Comparison of ENCODE assay signal across 10 cellular contexts in the genomic region with DNA sequence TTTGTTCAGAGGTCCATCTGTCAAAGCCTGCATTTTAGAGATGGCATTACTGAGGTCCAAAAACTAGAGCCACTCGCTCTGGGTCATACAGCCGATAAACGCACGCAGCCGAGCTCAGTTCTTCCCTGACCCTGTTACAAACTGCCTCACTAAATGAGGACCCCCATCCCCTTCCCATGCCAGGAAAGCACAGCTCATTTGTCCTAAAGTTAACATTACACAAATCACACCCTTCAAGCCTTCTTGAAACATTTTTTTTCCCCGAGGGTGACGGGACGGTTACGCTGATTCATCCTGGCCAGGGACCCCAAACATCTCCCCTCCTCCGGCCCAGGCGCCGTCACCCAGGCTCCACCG. TPM values are rescaled to one million over a fixed set of nuclear protein-coding genes. Genes with fewer than 3 reads are reported as not detected.
DNase-seq lines count a peak whose midpoint lies in the region; ATAC-seq, FAIRE-seq and TF ChIP-seq lines count a peak whose summit lies in the region.
"Had no signal": no experiment of that assay in that cellular context is flagged by ENCODE, and none has a peak within 500 bp of the region (broad histone marks: within the 10 kb centered on the region; RNA-seq: fewer than 3 reads in every experiment).

No MANE protein-coding gene starts in this region.

- H3K27me3 ChIP-seq in BLaER1 treated with 17β-estradiol and CSF1 and Interleukin-3, amounts not matched to agents 10 nM and 100 nM = peaks cover 6 to 34% (median 22%) of the 10 kb centered on the region in 11 experiments; a peak in 18 of 22 replicates
- H3K27me3 ChIP-seq in Panc1 (ENCODE audit: control insufficient read depth, insufficient read depth, low read length) = no peaks in the 10 kb centered on the region; the same call in 1 of the 2 replicates
- no peaks in the 10 kb centered on the region for H3K27me3 ChIP-seq in endothelial cell of umbilical vein (ENCODE audit: control insufficient read depth in 2 of 2, insufficient read depth in 2 of 2, low read length in 2 of 2)
- peaks cover 35% of the 10 kb centered on the region for H3K27me3 ChIP-seq in neuron (ENCODE audit: insufficient read depth, low read length)
- no peaks in the 10 kb centered on the region for H3K27me3 ChIP-seq in uterus

- dilution Hi-C loops in endothelial cell of umbilical vein (cut with MboI; ENCODE audit: extremely low pct_ligation_motif_present, low sequenced_read_pairs) = no loop called here

- peak overlapping the region; percentile 74 to 79 (median 76) for H3K4me3 ChIP-seq in BLaER1 treated with 17β-estradiol and CSF1 and Interleukin-3, amounts not matched to agents 10 nM and 100 nM
- H3K4me3 ChIP-seq in Panc1 (ENCODE audit: low read depth in 2 of 2, low read length in 2 of 2) (peak overlapping the region; percentile 73 to 75), endothelial cell of umbilical vein (replicated peaks in 1 of 3; ENCODE audit: insufficient read depth in 1 of 3, low read depth in 1 of 3, low read length in 3 of 3) (peak overlapping the region in 2 of 3 experiments; percentile 44 to 67), neuron (ENCODE audit: low read length) (peak overlapping the region; percentile 54), uterus (peak overlapping the region in 1 of 2 donors; percentile 53)

- H3K27ac ChIP-seq in BLaER1 treated with 17β-estradiol and CSF1 and Interleukin-3, amounts not matched to agents 10 nM and 100 nM = no peak overlapping the region; a peak in 1 of 22 replicates
- H3K27ac ChIP-seq in Panc1 (ENCODE audit: low read length) = no peak overlapping the region
- H3K27ac ChIP-seq in endothelial cell of umbilical vein (ENCODE audit: insufficient read depth, low read depth, low read length) = no peak overlapping the region
- H3K27ac ChIP-seq in uterus = peak overlapping the region in 1 of 2 donors; percentile 36

- intact Hi-C loops in Panc1 (cut with micrococcal nuclease; ENCODE audit: unreplicated experiment) = no loop called here
- intact Hi-C loops in endothelial cell of umbilical vein (cut with micrococcal nuclease) = loop anchor here (2.0 to 5.0 kb wide), 2 partner anchors 165 to 333 kb away; a partner anchor contains a TSS
- intact Hi-C loops in uterus (cut with DNase I; ENCODE audit: low total_unique reads) = no loop called here

- H3K36me3 ChIP-seq in BLaER1 treated with 17β-estradiol and CSF1 and Interleukin-3, amounts not matched to agents 10 nM and 100 nM = peaks cover 0 to 21% (median 8%) of the 10 kb centered on the region in 11 experiments; a peak in 9 of 22 replicates
- peaks cover 2% of the 10 kb centered on the region; the same call in 1 of the 2 replicates for H3K36me3 ChIP-seq in Panc1 (ENCODE audit: control insufficient read depth, insufficient read depth, low read length)
- H3K36me3 ChIP-seq in endothelial cell of umbilical vein (ENCODE audit: control insufficient read depth in 2 of 2, extremely low read depth in 1 of 2, insufficient read depth in 2 of 2, low read length in 2 of 2) = no peaks in the 10 kb centered on the region
- no peaks in the 10 kb centered on the region for H3K36me3 ChIP-seq in neuron (ENCODE audit: insufficient read depth, low read length)
- H3K36me3 ChIP-seq in uterus = no peaks in the 10 kb centered on the region

- no peak for DNase-seq in Panc1 (ENCODE audit: low read depth, low spot score)
- DNase-seq in endothelial cell of umbilical vein (ENCODE audit: low read depth, low spot score) = no peak
- no peak for DNase-seq in uterus
- DNase-seq in NCI-H446 treated with DMSO at 0.1 percent for 48 hours (lab: John Stamatoyannopoulos, UW) = no peak
- DNase-seq: GF-D8 had no signal

- H3K9me1 ChIP-seq in endothelial cell of umbilical vein (replicated peaks; ENCODE audit: control insufficient read depth, extremely low read depth, insufficient read depth, low read length) = no peaks in the 10 kb centered on the region

- peaks cover 17 to 39% (median 28%) of the 10 kb centered on the region in 10 experiments for H3K4me1 ChIP-seq in BLaER1 treated with 17β-estradiol and CSF1 and Interleukin-3, amounts not matched to agents 10 nM and 100 nM
- H3K4me1 ChIP-seq in Panc1 (ENCODE audit: control insufficient read depth, insufficient read depth, low read length) = peaks cover 4% of the 10 kb centered on the region
- H3K4me1 ChIP-seq in endothelial cell of umbilical vein (ENCODE audit: control insufficient read depth, extremely low read depth, insufficient read depth, low read length) = peaks cover 15% of the 10 kb centered on the region
- peaks cover 9% of the 10 kb centered on the region for H3K4me1 ChIP-seq in neuron (ENCODE audit: insufficient read depth, low read length)
- no peaks in the 10 kb centered on the region for H3K4me1 ChIP-seq in uterus

- CTCF ChIA-PET in Panc1 (lab: Charles Lee) = no interaction called here
- CTCF ChIA-PET in endothelial cell of umbilical vein (lab: Charles Lee) = interaction anchor here (1.0 to 2.3 kb wide), 3 partner anchors 11 to 230 kb away, joined by 3 to 7 read pairs (median 3); no protein-coding TSS in a partner anchor

- peak overlapping the region in 9 of 11 experiments; percentile 71 to 83 (median 81); a peak in 12 of 22 replicates for H3K9ac ChIP-seq in BLaER1 treated with 17β-estradiol and CSF1 and Interleukin-3, amounts not matched to agents 10 nM and 100 nM
- H3K9ac ChIP-seq in endothelial cell of umbilical vein (replicated peaks; ENCODE audit: extremely low read depth, insufficient read depth, low read length) = no peak overlapping the region

- in situ Hi-C loops in Panc1 (cut with HindIII; ENCODE audit: low pct_unique_long_range_greater_than_20kb, low sequenced_read_pairs) = no loop called here

- BruUV-seq in Panc1 (replicated peaks; lab: Mats Ljungman, UMichigan) = no TSS peak
- BruUV-seq in endothelial cell of umbilical vein (replicated peaks; lab: Mats Ljungman, UMichigan) = no TSS peak

- H4K20me1 ChIP-seq in BLaER1 treated with 17β-estradiol and CSF1 and Interleukin-3, amounts not matched to agents 10 nM and 100 nM = peaks cover 0 to 23% (median 10%) of the 10 kb centered on the region in 11 experiments; a peak in 10 of 22 replicates
- no peaks in the 10 kb centered on the region for H4K20me1 ChIP-seq in endothelial cell of umbilical vein (replicated peaks; ENCODE audit: control insufficient read depth, extremely low read depth, insufficient read depth, low read length)

- H3K4me2 ChIP-seq in BLaER1 treated with 17β-estradiol and CSF1 and Interleukin-3, amounts not matched to agents 10 nM and 100 nM = peak overlapping the region; percentile 91 to 98 (median 94)
- H3K4me2 ChIP-seq in endothelial cell of umbilical vein (ENCODE audit: insufficient read depth, low read length) = peak overlapping the region; percentile 65

- POLR2A ChIA-PET in Panc1 (lab: Charles Lee) = no interaction called here
- POLR2A ChIA-PET in endothelial cell of umbilical vein (lab: Charles Lee) = no interaction called here

- H3K9me3 ChIP-seq in BLaER1 treated with 17β-estradiol and CSF1 and Interleukin-3, amounts not matched to agents 10 nM and 100 nM (replicated peaks in 1 of 11) = peaks cover 0 to 11% (median 4%) of the 10 kb centered on the region in 11 experiments; a peak in 7 of 22 replicates
- peaks cover 4% of the 10 kb centered on the region; the same call in 1 of the 2 replicates for H3K9me3 ChIP-seq in Panc1 (ENCODE audit: control insufficient read depth, insufficient read depth, low read depth, low read length)
- H3K9me3 ChIP-seq in endothelial cell of umbilical vein (replicated peaks; ENCODE audit: control insufficient read depth, insufficient read depth, low read length) = no peaks in the 10 kb centered on the region
- no peaks in the 10 kb centered on the region for H3K9me3 ChIP-seq in neuron (ENCODE audit: low read length)
- no peaks in the 10 kb centered on the region for H3K9me3 ChIP-seq in uterus

- no peaks in the 10 kb centered on the region for H3K79me2 ChIP-seq in endothelial cell of umbilical vein (ENCODE audit: control insufficient read depth, insufficient read depth, low read length)

- H2AFZ ChIP-seq in endothelial cell of umbilical vein (ENCODE audit: low read depth, low read length) (peak overlapping the region; percentile 87), neuron (ENCODE audit: low read depth, low read length) (peak overlapping the region; percentile 37)

- TF ChIP-seq CTCF in Panc1 (IDR thresholded peaks at IDR 0.05) (no peak), endothelial cell of umbilical vein (IDR thresholded peaks at IDR 0.05; ENCODE audit: extremely low read depth in 1 of 2, insufficient read depth in 1 of 2, low read depth in 1 of 2, low read length in 2 of 2) (no peak), uterus (IDR thresholded peaks at IDR 0.05) (no peak)

- no peak for FAIRE-seq in endothelial cell of umbilical vein (lab: Jason Lieb, UNC)
- FAIRE-seq: islet of Langerhans had no signal

- no peak for TF ChIP-seq POLR2A in endothelial cell of umbilical vein (IDR thresholded peaks at IDR 0.05; ENCODE audit: low read depth, low read length)
- TF ChIP-seq POLR2A in uterus (IDR thresholded peaks at IDR 0.05) = no peak

- ATAC-seq in Panc1 (no peak), HG03039 (IDR thresholded peaks at IDR 0.05; ENCODE audit: unreplicated experiment) (no peak), HG02970 (IDR thresholded peaks at IDR 0.05; ENCODE audit: low FRiP score, unreplicated experiment) (no peak)

TF ChIP-seq in endothelial cell of umbilical vein, 7 proteins besides CTCF, POLR2A, EP300 and RAD21 (continues in another document):
- TF ChIP-seq MYC (IDR thresholded peaks at IDR 0.05; ENCODE audit: low read depth, low read length) (no peak), EZH2 (IDR thresholded peaks at IDR 0.05; ENCODE audit: borderline replicate concordance, low read depth, low read length, severe bottlenecking) (no peak), JUN (IDR thresholded peaks at IDR 0.05; ENCODE audit: borderline replicate concordance, insufficient read depth, insufficient read length, low read depth) (no peak), FOS (IDR thresholded peaks at IDR 0.05; ENCODE audit: borderline replicate concordance, insufficient read depth, low read length) (no peak), GATA2 (IDR thresholded peaks at IDR 0.05; ENCODE audit: insufficient read depth, insufficient read length, low read depth, low read length) (no peak)

RNA-seq across cellular contexts. Expression of a gene that starts 0.8 kb away (rescaled TPM):
- total RNA-seq in Panc1 (2021; ENCODE audit: unreplicated experiment) = 9.8 TPM
- 10.1 TPM for polyA plus RNA-seq in Panc1 (2012; ENCODE audit: insufficient read length)
- total RNA-seq in endothelial cell of umbilical vein = 7.3 and 8.1 TPM in 2 replicates
- polyA plus RNA-seq in endothelial cell of umbilical vein = 11.8 and 11.9 TPM in 2 replicates
- 5.4 and 5.8 TPM in 2 replicates for polyA plus RNA-seq in endothelial cell of umbilical vein (2011; cell fraction: cytosol; rRNA removed)
- polyA plus RNA-seq in endothelial cell of umbilical vein (2011; cell fraction: nucleus; rRNA removed) = 4.3 and 4.5 TPM in 2 replicates
- polyA plus RNA-seq in endothelial cell of umbilical vein (2012) = 4.5 and 5.3 TPM in 2 replicates
- 4.0 and 4.8 TPM in 2 replicates for polyA minus RNA-seq in endothelial cell of umbilical vein
- polyA minus RNA-seq in endothelial cell of umbilical vein (2011; cell fraction: cytosol; rRNA and poly(A)+ RNA removed) = not detected
- 2.4 and 2.5 TPM in 2 replicates for polyA minus RNA-seq in endothelial cell of umbilical vein (2011; cell fraction: nucleus; rRNA and poly(A)+ RNA removed)
- 1 to 10 TPM; 1.5 to 4.7 (median 2.5) TPM for total RNA-seq in uterus
